ENCODE assay signal across 8 cellular contexts in the genomic region with DNA sequence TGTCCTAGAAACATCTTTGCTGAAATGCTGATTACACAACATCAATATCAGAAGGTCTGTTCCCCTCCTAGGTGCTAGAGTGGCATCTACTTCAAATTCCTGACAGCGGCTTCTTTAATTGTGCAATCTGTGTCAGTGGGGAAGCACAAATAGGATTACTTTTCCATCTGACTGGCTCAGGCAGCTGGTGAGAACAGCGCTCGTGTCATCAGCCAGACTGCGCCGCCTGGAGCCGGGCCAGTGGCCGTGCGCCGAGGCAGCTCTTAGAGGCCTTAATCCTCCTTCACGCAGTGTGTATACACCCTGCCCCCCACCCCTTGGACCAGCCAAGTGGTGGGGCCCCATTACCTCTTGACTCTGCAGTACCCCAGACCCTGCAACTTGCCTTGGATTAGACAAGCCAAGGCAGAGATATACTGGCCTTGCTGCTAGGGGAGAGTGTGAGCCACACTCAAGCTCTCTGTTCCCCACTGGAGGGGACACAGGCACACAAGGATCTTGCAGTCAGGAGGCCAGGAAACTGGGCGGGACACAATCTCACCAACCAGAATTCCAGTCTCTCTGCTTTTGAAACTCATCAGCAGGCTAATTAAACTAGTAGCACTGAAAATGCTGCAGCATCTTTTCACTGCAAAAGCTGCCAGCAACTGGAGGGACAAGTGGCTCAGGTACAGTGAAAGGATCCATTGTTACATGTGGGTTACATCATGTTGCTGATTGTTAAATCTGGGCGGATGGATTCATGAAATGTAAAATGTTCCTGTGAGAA. TPM values are rescaled to one million over a fixed set of nuclear protein-coding genes. Genes with fewer than 3 reads are reported as not detected.
A peak's percentile ranks its signal among the peaks of the same experiment; 100 is the strongest.
DNase-seq lines count a peak whose midpoint lies in the region; ATAC-seq and TF ChIP-seq lines count a peak whose summit lies in the region.

No MANE protein-coding gene starts in this region.

- H3K9me3 Mint-ChIP-seq in stimulated activated naive CD8-positive, alpha-beta T cell treated with anti-CD3 and anti-CD28 coated beads, Interleukin-15, Interleukin-2, amounts not matched to agents 100 ng/mL and 50 ng/mL, for 24 hours = no peaks in the 10 kb centered on the region
- no peaks in the 10 kb centered on the region for H3K9me3 Mint-ChIP-seq in stimulated activated naive CD8-positive, alpha-beta T cell treated with anti-CD3 and anti-CD28 coated beads, Interleukin-15, amount 100 ng/mL, for 72 hours

- no peaks in the 10 kb centered on the region for H3K27me3 Mint-ChIP-seq in stimulated activated naive CD8-positive, alpha-beta T cell treated with anti-CD3 and anti-CD28 coated beads, Interleukin-15, Interleukin-2, amounts not matched to agents 100 ng/mL and 50 ng/mL, for 24 hours
- H3K27me3 Mint-ChIP-seq in stimulated activated naive CD8-positive, alpha-beta T cell treated with anti-CD3 and anti-CD28 coated beads, Interleukin-15, amount 100 ng/mL, for 72 hours = no peaks in the 10 kb centered on the region

- H3K27ac Mint-ChIP-seq in stimulated activated naive CD8-positive, alpha-beta T cell treated with anti-CD3 and anti-CD28 coated beads, Interleukin-15, Interleukin-2, amounts not matched to agents 100 ng/mL and 50 ng/mL, for 24 hours = peak overlapping the region; percentile 50
- H3K27ac Mint-ChIP-seq in stimulated activated naive CD8-positive, alpha-beta T cell treated with anti-CD3 and anti-CD28 coated beads, Interleukin-15, amount 100 ng/mL, for 72 hours = peak overlapping the region; percentile 93 to 95

- H3K36me3 ChIP-seq in left lung = no peaks in the 10 kb centered on the region

- no peaks in the 10 kb centered on the region for H3K9me3 ChIP-seq in left lung

- intact Hi-C loops in left lung (cut with DNase I) = no loop called here

- TF ChIP-seq CTCF in left lung (IDR thresholded peaks at IDR 0.05) = no peak

- peaks cover 64 to 100% of the 10 kb centered on the region in 2 donors for H3K4me1 ChIP-seq in left lung

- H3K4me3 ChIP-seq in left lung = no peak overlapping the region

- no peaks in the 10 kb centered on the region for H3K27me3 ChIP-seq in left lung

- no peak overlapping the region for H3K4me3 Mint-ChIP-seq in stimulated activated naive CD8-positive, alpha-beta T cell treated with anti-CD3 and anti-CD28 coated beads, Interleukin-15, Interleukin-2, amounts not matched to agents 100 ng/mL and 50 ng/mL, for 24 hours
- H3K4me3 Mint-ChIP-seq in stimulated activated naive CD8-positive, alpha-beta T cell treated with anti-CD3 and anti-CD28 coated beads, Interleukin-15, amount 100 ng/mL, for 72 hours = peak overlapping the region; percentile 33 to 45

- H3K27ac ChIP-seq in left lung = peak overlapping the region; percentile 67 to 68

- no peaks in the 10 kb centered on the region for H3K36me3 Mint-ChIP-seq in stimulated activated naive CD8-positive, alpha-beta T cell treated with anti-CD3 and anti-CD28 coated beads, Interleukin-15, Interleukin-2, amounts not matched to agents 100 ng/mL and 50 ng/mL, for 24 hours (ENCODE audit: low read depth)

- DNase-seq in stimulated activated naive CD8-positive, alpha-beta T cell treated with anti-CD3 and anti-CD28 coated beads, Interleukin-15, Interleukin-2, amounts not matched to agents 100 U/mL and 50 U/mL, for 24 hours = no peak
- DNase-seq in NCI-H526 treated with DMSO at 0.1 percent for 48 hours (lab: John Stamatoyannopoulos, UW) (peak; percentile 22), cerebellar cortex (ENCODE audit: low spot score) (peak; percentile 89), left lung (peak; percentile 80 to 89)
- DNase-seq in stimulated activated naive CD8-positive, alpha-beta T cell treated with anti-CD3 and anti-CD28 coated beads, Interleukin-15, amount 100 ng/mL, for 72 hours = no peak

- ATAC-seq in stimulated activated naive CD8-positive, alpha-beta T cell treated with anti-CD3 and anti-CD28 coated beads, Interleukin-15, Interleukin-2, amounts not matched to agents 100 U/mL and 50 U/mL, for 24 hours = no peak
- peak; percentile 82 for ATAC-seq in left lung
- peak; percentile 41 for ATAC-seq in stimulated activated naive CD8-positive, alpha-beta T cell treated with anti-CD3 and anti-CD28 coated beads, Interleukin-15, amount 100 ng/mL, for 72 hours
- no peak for ATAC-seq in HG03520 (IDR thresholded peaks at IDR 0.05; ENCODE audit: unreplicated experiment)
- ATAC-seq in HG02973 (IDR thresholded peaks at IDR 0.05; ENCODE audit: unreplicated experiment) = no peak

- H3K4me1 Mint-ChIP-seq in stimulated activated naive CD8-positive, alpha-beta T cell treated with anti-CD3 and anti-CD28 coated beads, Interleukin-15, Interleukin-2, amounts not matched to agents 100 ng/mL and 50 ng/mL, for 24 hours (ENCODE audit: low read depth) = peaks cover 91% of the 10 kb centered on the region
- H3K4me1 Mint-ChIP-seq in stimulated activated naive CD8-positive, alpha-beta T cell treated with anti-CD3 and anti-CD28 coated beads, Interleukin-15, amount 100 ng/mL, for 72 hours = peaks cover 90% of the 10 kb centered on the region

RNA-seq across cellular contexts. Expression of gene EPHX3, which starts 48.9 kb away (rescaled TPM):
- 1 to 10 TPM; 1.6 to 7.6 TPM for total RNA-seq in left lung

RNA-seq across cellular contexts. Expression of gene BRD4, which starts 51.2 kb away (rescaled TPM):
- 10 to 100 TPM; 79.1 to 89.6 TPM for total RNA-seq in left lung

Comparison
In these comparisons a context has a peak if more than half of its experiments do, and no peak if none do; other contexts are left out.
1. ATAC-seq: peak in left lung (single experiment) and stimulated activated naive CD8-positive, alpha-beta T cell treated with anti-CD3 and anti-CD28 coated beads, Interleukin-15, amount 100 ng/mL, for 72 hours (single experiment); none in stimulated activated naive CD8-positive, alpha-beta T cell treated with anti-CD3 and anti-CD28 coated beads, Interleukin-15, Interleukin-2, amounts not matched to agents 100 U/mL and 50 U/mL, for 24 hours (single experiment), HG03520 (single experiment) and HG02973 (single experiment).
2. DNase-seq: peak in NCI-H526 treated with DMSO at 0.1 percent for 48 hours (single experiment), cerebellar cortex (single experiment) and left lung (2 of 2); none in stimulated activated naive CD8-positive, alpha-beta T cell treated with anti-CD3 and anti-CD28 coated beads, Interleukin-15, Interleukin-2, amounts not matched to agents 100 U/mL and 50 U/mL, for 24 hours (single experiment) and stimulated activated naive CD8-positive, alpha-beta T cell treated with anti-CD3 and anti-CD28 coated beads, Interleukin-15, amount 100 ng/mL, for 72 hours (0 of 2).